ENCODE assay signal across 8 cellular contexts in genomic region chr11:65639623-65640482, GRCh38. TPM values are rescaled to one million over a fixed set of nuclear protein-coding genes. Genes with fewer than 3 reads are reported as not detected.
A peak's percentile ranks its signal among the peaks of the same experiment; 100 is the strongest.
DNase-seq lines count a peak whose midpoint lies in the region; ATAC-seq and TF ChIP-seq lines count a peak whose summit lies in the region.

No MANE protein-coding gene starts in this region.

- peak; percentile 46 to 71 for DNase-seq in activated CD8-positive, alpha-beta memory T cell treated with anti-CD3 and anti-CD28 coated beads for 1 hour (ENCODE audit: extremely low read depth in 1 of 2, low read depth in 1 of 2)
- DNase-seq in left ventricle myocardium inferior, result peak; percentile 45
- DNase-seq in stimulated activated naive CD8-positive, alpha-beta T cell treated with anti-CD3 and anti-CD28 coated beads, Interleukin-15, Interleukin-2, amounts not matched to agents 100 U/mL and 50 U/mL, for 24 hours, result peak; percentile 68
- no peak for DNase-seq in D341Med (ENCODE audit: low spot score)
- DNase-seq in testis, result no peak
- DNase-seq in kidney glomerular epithelial cell (lab: John Stamatoyannopoulos, UW), result no peak

- intact Hi-C loops in left ventricle myocardium inferior (cut with micrococcal nuclease), result no loop called here
- intact Hi-C loops in testis (cut with DNase I; ENCODE audit: low total_unique reads), result no loop called here

- ATAC-seq in GM18907 (IDR thresholded peaks at IDR 0.05; ENCODE audit: unreplicated experiment), result peak; percentile 33
- ATAC-seq in HG03342 (IDR thresholded peaks at IDR 0.05; ENCODE audit: unreplicated experiment), result peak; percentile 40
- ATAC-seq in stimulated activated naive CD8-positive, alpha-beta T cell treated with anti-CD3 and anti-CD28 coated beads, Interleukin-15, Interleukin-2, amounts not matched to agents 100 U/mL and 50 U/mL, for 24 hours, result peak; percentile 24

- WGBS in testis, 2 donors, result 82 to 92% methylated on average over 6 to 8 of the region's 8 CpGs

- TF ChIP-seq CTCF in left ventricle myocardium inferior (IDR thresholded peaks at IDR 0.05; ENCODE audit: borderline replicate concordance), result no peak
- TF ChIP-seq CTCF in testis (IDR thresholded peaks at IDR 0.05), result no peak

- peak overlapping the region; percentile 95 for H3K27ac ChIP-seq in left ventricle myocardium inferior (replicated peaks)
- peak overlapping the region in 1 of 2 donors; percentile 44 for H3K27ac ChIP-seq in testis

- no peaks in the 10 kb centered on the region for H3K9me3 ChIP-seq in left ventricle myocardium inferior (replicated peaks)
- H3K9me3 ChIP-seq in testis, result no peaks in the 10 kb centered on the region

- H3K36me3 ChIP-seq in left ventricle myocardium inferior (peaks cover 57% of the 10 kb centered on the region), testis (ENCODE audit: low read depth, missing control alignments) (no peaks in the 10 kb centered on the region)

- H3K4me1 ChIP-seq in left ventricle myocardium inferior (peaks cover 64% of the 10 kb centered on the region), testis (peaks cover 14% of the 10 kb centered on the region)

- TF ChIP-seq POLR2A in testis (IDR thresholded peaks at IDR 0.05), result no peak

- H3K27me3 ChIP-seq in left ventricle myocardium inferior (ENCODE audit: low read depth) (no peaks in the 10 kb centered on the region), testis (no peaks in the 10 kb centered on the region)

- H3K4me3 ChIP-seq in left ventricle myocardium inferior (peak overlapping the region; percentile 81), testis (no peak overlapping the region)

RNA-seq across cellular contexts. Expression of gene SIPA1, which starts 2.0 kb away (rescaled TPM):
- total RNA-seq in left ventricle myocardium inferior (21.0 TPM), testis (10 to 100 TPM; 15.2 to 23.5 TPM)
- 29.0 TPM for polyA plus RNA-seq in testis (ENCODE audit: insufficient read depth, low read depth, low replicate concordance)

RNA-seq across cellular contexts. Expression of gene RELA, which starts 22.9 kb away (rescaled TPM):
- total RNA-seq in left ventricle myocardium inferior (33.8 TPM), testis (10 to 100 TPM; 64.9 to 82.0 TPM)
- polyA plus RNA-seq in testis (ENCODE audit: insufficient read depth, low read depth, low replicate concordance), result 47.5 TPM

RNA-seq across cellular contexts. Expression of gene PCNX3, which starts 24.3 kb away (rescaled TPM):
- total RNA-seq in left ventricle myocardium inferior (11.9 TPM), testis (10 to 100 TPM; 78.4 to 87.6 TPM)
- polyA plus RNA-seq in testis (ENCODE audit: insufficient read depth, low read depth, low replicate concordance), result 61.4 TPM

RNA-seq across cellular contexts. Expression of gene MAP3K11, which starts 25.8 kb away (rescaled TPM):
- total RNA-seq in left ventricle myocardium inferior, result 32.4 TPM
- total RNA-seq in testis, result 10 to 100 TPM; 68.4 to 75.7 TPM
- polyA plus RNA-seq in testis (ENCODE audit: insufficient read depth, low read depth, low replicate concordance), result 40.7 TPM

RNA-seq across cellular contexts. Expression of gene KCNK7, which starts 44.3 kb away (rescaled TPM):
- 0.85 TPM for total RNA-seq in left ventricle myocardium inferior
- total RNA-seq in testis, result 1 to 10 TPM in 1 of 2 donors, under 1 TPM in 1; 0.99 to 2.5 TPM
- 0.26 TPM for polyA plus RNA-seq in testis (ENCODE audit: insufficient read depth, low read depth, low replicate concordance)

Comparison
In these comparisons a context has a peak if more than half of its experiments do, and no peak if none do; other contexts are left out.
1. DNase-seq: peak in activated CD8-positive, alpha-beta memory T cell treated with anti-CD3 and anti-CD28 coated beads for 1 hour (2 of 2), left ventricle myocardium inferior (single experiment) and stimulated activated naive CD8-positive, alpha-beta T cell treated with anti-CD3 and anti-CD28 coated beads, Interleukin-15, Interleukin-2, amounts not matched to agents 100 U/mL and 50 U/mL, for 24 hours (single experiment); none in D341Med (single experiment), testis (single experiment) and kidney glomerular epithelial cell (single experiment).
2. Peak in every context shown above with its lines, with median percentiles within 50 percentile points of each other: ATAC-seq.